15 cellular contexts compared by ENCODE assay signal in genomic region chr9:94675008-94675841, GRCh38. TPM values are rescaled to one million over a fixed set of nuclear protein-coding genes. Genes with fewer than 3 reads are reported as not detected.
DNase-seq lines count a peak whose midpoint lies in the region; ATAC-seq and TF ChIP-seq lines count a peak whose summit lies in the region.
"Had no signal": no experiment of that assay in that cellular context is flagged by ENCODE, and none has a peak within 500 bp of the region (broad histone marks: within the 10 kb centered on the region; RNA-seq: fewer than 3 reads in every experiment).

No MANE protein-coding gene starts in this region.

- no peak overlapping the region for H2AFZ ChIP-seq in hepatocyte

- peak overlapping the region; percentile 33 for H3K27ac ChIP-seq in hepatocyte

- H3K9me3 ChIP-seq in hepatocyte (ENCODE audit: low read depth) = no peaks in the 10 kb centered on the region

- DNase-seq in HFFc6 = peak; percentile 26
- peak; percentile 30 for DNase-seq in MCF 10A (ENCODE audit: unreplicated experiment)
- no peak for DNase-seq in hepatocyte (ENCODE audit: low spot score)
- DNase-seq in superior temporal gyrus (ENCODE audit: extremely low spot score) = peak; percentile 9
- DNase-seq in pons (ENCODE audit: low spot score) = no peak
- DNase-seq: activated CD4-positive, alpha-beta T cell treated with anti-CD3 and anti-CD28 coated beads, Interleukin-2, amount 10 ng/mL, durations not matched to agents 7 days and 5 days; activated effector memory CD4-positive, alpha-beta T cell treated with anti-CD3 and anti-CD28 coated beads, Interleukin-2, amount 50 U/mL, for 16 hours; MM.1S had no signal

- no peak for ATAC-seq in GM21737 (IDR thresholded peaks at IDR 0.05; ENCODE audit: unreplicated experiment)
- no peak for ATAC-seq in HG02938 (IDR thresholded peaks at IDR 0.05; ENCODE audit: unreplicated experiment)
- ATAC-seq: GM12878 had no signal

- intact Hi-C loops in MCF 10A (cut with micrococcal nuclease) = no loop called here

- H3K36me3 Mint-ChIP-seq in HFFc6 (ENCODE audit: low read depth) (no peaks in the 10 kb centered on the region), MCF 10A (ENCODE audit: insufficient read depth, unreplicated experiment) (peaks cover 10% of the 10 kb centered on the region)
- H3K36me3 Mint-ChIP-seq: memory B cell had no signal

- H3K9me2 ChIP-seq in hepatocyte (replicated peaks; ENCODE audit: insufficient read depth) = no peaks in the 10 kb centered on the region

- peaks cover 50% of the 10 kb centered on the region for H3K4me1 Mint-ChIP-seq in HFFc6 (ENCODE audit: low read depth)
- H3K4me1 Mint-ChIP-seq in MCF 10A (ENCODE audit: insufficient read depth, unreplicated experiment) = peaks cover 18% of the 10 kb centered on the region
- H3K4me1 Mint-ChIP-seq: memory B cell had no signal

- H3K27me3 Mint-ChIP-seq in HFFc6 (ENCODE audit: insufficient read depth) (peaks cover 3% of the 10 kb centered on the region), MCF 10A (ENCODE audit: insufficient read depth, unreplicated experiment) (no peaks in the 10 kb centered on the region)

- BruUV-seq in MCF 10A (replicated peaks; lab: Mats Ljungman, UMichigan) = no TSS peak

- H3K4me3 Mint-ChIP-seq in HFFc6 = no peak overlapping the region
- no peak overlapping the region for H3K4me3 Mint-ChIP-seq in MCF 10A (ENCODE audit: unreplicated experiment)
- H3K4me3 Mint-ChIP-seq: activated CD4-positive, alpha-beta T cell treated with anti-CD3 and anti-CD28 coated beads, Interleukin-2, amount 10 ng/mL, durations not matched to agents 7 days and 5 days; memory B cell; T-helper 1 cell treated with Interleukin-12 subunit alpha and Interleukin-12 subunit beta and Interleukin-4 antibody, amounts not matched to agents 30 μg/mL and 1 μg/mL, for 36 hours had no signal

- peaks cover 3% of the 10 kb centered on the region for H3K4me1 ChIP-seq in hepatocyte (ENCODE audit: insufficient read depth)

- H3K27me3 ChIP-seq in hepatocyte = no peaks in the 10 kb centered on the region

- WGBS in hepatocyte (ENCODE audit: low lambda C conversion rate, missing lambda C conversion rate) = 73% methylated on average over 7 of the region's 7 CpGs

- H3K79me2 ChIP-seq in hepatocyte = no peaks in the 10 kb centered on the region

- no peaks in the 10 kb centered on the region for H3K9me3 Mint-ChIP-seq in HFFc6
- H3K9me3 Mint-ChIP-seq in MCF 10A (ENCODE audit: unreplicated experiment) = no peaks in the 10 kb centered on the region
- H3K9me3 Mint-ChIP-seq: activated CD4-positive, alpha-beta T cell treated with anti-CD3 and anti-CD28 coated beads, Interleukin-2, amount 10 ng/mL, durations not matched to agents 7 days and 5 days; memory B cell; T-helper 1 cell treated with Interleukin-12 subunit alpha and Interleukin-12 subunit beta and Interleukin-4 antibody, amounts not matched to agents 30 μg/mL and 1 μg/mL, for 36 hours had no signal

- H3K36me3 ChIP-seq in hepatocyte (replicated peaks; ENCODE audit: insufficient read depth, low read depth) = no peaks in the 10 kb centered on the region

- CTCF ChIA-PET in MCF 10A (lab: Yijun Ruan, JAX) = interaction anchor here (0.6 to 20.7 kb wide), 4 partner anchors 14 to 594 kb away, joined by 3 to 457 read pairs (median 3); no protein-coding TSS in a partner anchor

- POLR2A ChIA-PET in MCF 10A (lab: Yijun Ruan, JAX) = no interaction called here

- H3K27ac Mint-ChIP-seq in HFFc6 (peak overlapping the region; percentile 38), MCF 10A (ENCODE audit: low read depth, unreplicated experiment) (peak overlapping the region; percentile 59)
- H3K27ac Mint-ChIP-seq: activated CD4-positive, alpha-beta T cell treated with anti-CD3 and anti-CD28 coated beads, Interleukin-2, amount 10 ng/mL, durations not matched to agents 7 days and 5 days; memory B cell; T-helper 1 cell treated with Interleukin-12 subunit alpha and Interleukin-12 subunit beta and Interleukin-4 antibody, amounts not matched to agents 30 μg/mL and 1 μg/mL, for 36 hours had no signal

- H4K20me1 ChIP-seq in hepatocyte (ENCODE audit: insufficient read depth, poor library complexity, severe bottlenecking) = no peaks in the 10 kb centered on the region

- no peak overlapping the region for H3K4me3 ChIP-seq in hepatocyte
- H3K4me3 ChIP-seq: GM12878 had no signal

- H3K4me2 ChIP-seq in hepatocyte = no peak overlapping the region

- TF ChIP-seq CTCF in HFFc6 (IDR thresholded peaks at IDR 0.05) (no peak), MCF 10A (IDR thresholded peaks at IDR 0.05; ENCODE audit: unreplicated experiment) (no peak), hepatocyte (IDR thresholded peaks at IDR 0.05; ENCODE audit: poor library complexity) (no peak)

RNA-seq across cellular contexts. Expression of gene FBP1, which starts 35.9 kb away (rescaled TPM):
- not detected for total RNA-seq in HFFc6 (2021; fragmentation: NEBNext Ultra II Directional; extraction: Animal tissue kit (Norgen Biotek cat#: 25700))
- total RNA-seq in MCF 10A (2022) (not detected in 2 replicates), hepatocyte (24.0 and 31.2 TPM in 2 replicates)
- polyA plus RNA-seq in hepatocyte = 38.4 and 65.3 TPM in 2 replicates
- total RNA-seq: cerebellum, temporal lobe had no signal

RNA-seq across cellular contexts. Expression of gene AOPEP, which starts 51.3 kb away (rescaled TPM):
- total RNA-seq in HFFc6 (2021; fragmentation: NEBNext Ultra II Directional; extraction: Animal tissue kit (Norgen Biotek cat#: 25700)) = 10 to 100 TPM; 32.2 to 46.6 (median 36.3) TPM
- total RNA-seq in MCF 10A (2022) (32.4 and 34.6 TPM in 2 replicates), hepatocyte (82.1 and 101 TPM in 2 replicates)
- 81.3 and 82.8 TPM in 2 replicates for polyA plus RNA-seq in hepatocyte

Comparison
In these comparisons a context has a peak if more than half of its experiments do, and no peak if none do; other contexts are left out.
1. DNase-seq: peak in HFFc6 (single experiment), MCF 10A (single experiment) and superior temporal gyrus (single experiment); none in hepatocyte (single experiment) and pons (single experiment).
2. RNA of gene FBP1, which starts 35.9 kb away (total RNA-seq): 24.0 to 31.2 TPM in hepatocyte; not detected in HFFc6 and not detected in MCF 10A; every median in the first group is over 10 times any median in the second.